Comparison of ENCODE assay signal across 1 cellular context in the genomic region with DNA sequence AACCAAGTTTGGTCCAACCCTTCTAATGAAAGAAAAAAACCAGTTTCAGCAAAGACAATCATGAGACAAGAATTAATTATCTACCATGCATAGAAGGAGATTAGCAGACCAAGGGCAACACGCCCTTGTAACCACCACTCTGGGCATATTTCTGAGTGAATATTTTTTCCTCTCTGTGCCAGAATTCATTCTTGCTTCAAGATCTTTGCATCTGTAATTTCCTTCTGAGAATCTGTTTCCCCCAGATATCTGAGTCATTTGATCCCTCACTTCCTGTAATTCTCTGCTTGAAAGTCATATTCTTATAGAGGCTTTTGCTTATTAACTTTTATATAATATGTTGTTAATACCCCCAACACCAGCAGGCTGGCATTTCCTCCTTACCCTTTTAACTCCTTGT.
TF ChIP-seq lines count a peak whose summit lies in the region.

No MANE protein-coding gene starts in this region.

TF ChIP-seq in HepG2, 621 proteins besides CTCF, POLR2A, EP300 and RAD21 (continued from another document):
- TF ChIP-seq ZNF770 (CRISPR knock-in tag; IDR thresholded peaks at IDR 0.05) (no peak), ATF1 (CRISPR knock-in tag; IDR thresholded peaks at IDR 0.05) (no peak), ZNF747 (CRISPR knock-in tag; IDR thresholded peaks at IDR 0.05; ENCODE audit: borderline replicate concordance) (no peak), GABPB1 (CRISPR knock-in tag; IDR thresholded peaks at IDR 0.05) (no peak)
- TF ChIP-seq, protein P1, sequence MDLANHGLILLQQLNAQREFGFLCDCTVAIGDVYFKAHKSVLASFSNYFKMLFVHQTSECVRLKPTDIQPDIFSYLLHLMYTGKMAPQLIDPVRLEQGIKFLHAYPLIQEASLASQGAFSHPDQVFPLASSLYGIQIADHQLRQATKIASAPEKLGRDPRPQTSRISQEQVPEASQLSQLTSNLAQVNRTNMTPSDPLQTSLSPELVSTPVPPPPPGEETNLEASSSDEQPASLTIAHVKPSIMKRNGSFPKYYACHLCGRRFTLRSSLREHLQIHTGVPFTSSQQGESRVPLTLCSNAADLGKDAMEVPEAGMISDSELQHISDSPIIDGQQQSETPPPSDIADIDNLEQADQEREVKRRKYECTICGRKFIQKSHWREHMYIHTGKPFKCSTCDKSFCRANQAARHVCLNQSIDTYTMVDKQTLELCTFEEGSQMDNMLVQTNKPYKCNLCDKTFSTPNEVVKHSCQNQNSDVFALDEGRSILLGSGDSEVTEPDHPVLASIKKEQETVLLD (CRISPR knock-in tag; IDR thresholded peaks at IDR 0.05; ENCODE audit: low read depth) = no peak
